ENCODE assay signal across 18 cellular contexts in genomic region chr1:81478217-81478616, GRCh38.
A peak's percentile ranks its signal among the peaks of the same experiment; 100 is the strongest.
DNase-seq lines count a peak whose midpoint lies in the region; ATAC-seq, FAIRE-seq and TF ChIP-seq lines count a peak whose summit lies in the region.
"Had no signal": no experiment of that assay in that cellular context is flagged by ENCODE, and none has a peak within 500 bp of the region (broad histone marks: within the 10 kb centered on the region; RNA-seq: fewer than 3 reads in every experiment).

No MANE protein-coding gene starts in this region.

- in situ Hi-C loops in brain microvascular endothelial cell (cut with HindIII; ENCODE audit: low pct_ligation_motif_present, low sequenced_read_pairs) = no loop called here

- intact Hi-C loops in body of pancreas (cut with DNase I) = no loop called here
- intact Hi-C loops in kidney (cut with DNase I) = no loop called here

- no peaks in the 10 kb centered on the region for H3K27me3 ChIP-seq in body of pancreas
- no peaks in the 10 kb centered on the region for H3K27me3 ChIP-seq in smooth muscle cell (ENCODE audit: low read depth)
- H3K27me3 ChIP-seq in brain microvascular endothelial cell (replicated peaks) = no peaks in the 10 kb centered on the region
- H3K27me3 ChIP-seq: spleen, thyroid gland had no signal

- H3K9ac ChIP-seq in kidney (ENCODE audit: low read length in 2 of 2) (no peak overlapping the region), smooth muscle cell (ENCODE audit: low read depth) (no peak overlapping the region)

- DNase-seq in NCI-H1694 treated with DMSO at 0.1 percent for 48 hours (lab: John Stamatoyannopoulos, UW) = peak; percentile 37
- DNase-seq in body of pancreas = peak; percentile 23 to 64 (median 46)
- DNase-seq in kidney = no peak
- no peak for DNase-seq in smooth muscle cell (lab: John Stamatoyannopoulos, UW; ENCODE audit: unreplicated experiment)
- no peak for DNase-seq in UCSD-AML1 (lab: John Stamatoyannopoulos, UW; ENCODE audit: unreplicated experiment)
- DNase-seq in brain microvascular endothelial cell = no peak
- no peak for DNase-seq in left lobe of liver (ENCODE audit: low spot score)
- DNase-seq: activated CD4-positive, alpha-beta memory T cell treated with anti-CD3 and anti-CD28 coated beads for 36 hours; activated gamma-delta T cell treated with Interleukin-2 at 50 U/mL for 16 hours; CD8-positive, alpha-beta T cell; cerebellar nuclear complex; immature natural killer cell; NCI-H1436; PC-9; spleen; T-helper 17 cell had no signal

- H3K4me2 ChIP-seq in smooth muscle cell = peak overlapping the region; percentile 8
- H3K4me2 ChIP-seq: PC-9 had no signal

- no peaks in the 10 kb centered on the region for H3K9me3 ChIP-seq in body of pancreas
- no peaks in the 10 kb centered on the region for H3K9me3 ChIP-seq in kidney (ENCODE audit: control insufficient read depth in 1 of 2, low read length in 2 of 2)
- H3K9me3 ChIP-seq in smooth muscle cell (replicated peaks; ENCODE audit: low read depth) = no peaks in the 10 kb centered on the region
- H3K9me3 ChIP-seq: spleen, thyroid gland had no signal

- TF ChIP-seq POLR2A in body of pancreas (IDR thresholded peaks at IDR 0.05) = no peak

- no peaks in the 10 kb centered on the region for H3K79me2 ChIP-seq in smooth muscle cell (ENCODE audit: low read depth)

- H3F3A ChIP-seq in smooth muscle cell (ENCODE audit: low read depth) = no peaks in the 10 kb centered on the region

- TF ChIP-seq CTCF in body of pancreas (IDR thresholded peaks at IDR 0.05) (no peak), kidney (IDR thresholded peaks at IDR 0.05; ENCODE audit: borderline replicate concordance, extremely low read depth, insufficient read depth) (no peak), smooth muscle cell (IDR thresholded peaks at IDR 0.05; ENCODE audit: borderline replicate concordance, insufficient read depth, poor library complexity, severe bottlenecking) (no peak), brain microvascular endothelial cell (IDR thresholded peaks at IDR 0.05; ENCODE audit: low read depth, low read length, missing control alignments) (no peak)

- ATAC-seq in body of pancreas (peak; percentile 79), HG03354 (IDR thresholded peaks at IDR 0.05; ENCODE audit: poor library complexity, severe bottlenecking, unreplicated experiment) (no peak), left lobe of liver (no peak)
- ATAC-seq: CD8-positive, alpha-beta T cell; T-helper 17 cell had no signal

- peaks cover 9% of the 10 kb centered on the region for H3K4me1 ChIP-seq in body of pancreas
- H3K4me1 ChIP-seq in kidney (ENCODE audit: control insufficient read depth in 1 of 2, insufficient read depth in 1 of 2, low read depth in 1 of 2, low read length in 2 of 2) = peaks cover 0 to 3% of the 10 kb centered on the region in 2 donors
- H3K4me1 ChIP-seq in smooth muscle cell (ENCODE audit: low read depth) = no peaks in the 10 kb centered on the region
- H3K4me1 ChIP-seq: spleen, thyroid gland had no signal

- 9 to 11% methylated on average over 7 of the region's 7 CpGs for WGBS in body of pancreas, 2 donors
- WGBS in smooth muscle cell (ENCODE audit: low lambda C conversion rate) = 50% methylated on average over 7 of the region's 7 CpGs

- FAIRE-seq in kidney (lab: Jason Lieb, UNC) = no peak

- no peaks in the 10 kb centered on the region for H3K36me3 ChIP-seq in body of pancreas (replicated peaks in 1 of 2; ENCODE audit: insufficient read depth in 1 of 2, low read depth in 2 of 2)
- H3K36me3 ChIP-seq in kidney (ENCODE audit: control insufficient read depth in 1 of 2, insufficient read depth in 2 of 2, low read length in 2 of 2) = no peaks in the 10 kb centered on the region
- no peaks in the 10 kb centered on the region for H3K36me3 ChIP-seq in smooth muscle cell (ENCODE audit: low read depth)
- no peaks in the 10 kb centered on the region for H3K36me3 ChIP-seq in brain microvascular endothelial cell (replicated peaks)
- H3K36me3 ChIP-seq: spleen, thyroid gland had no signal

- no peak overlapping the region for H2AFZ ChIP-seq in smooth muscle cell (ENCODE audit: low read depth)

- H3K27ac ChIP-seq in body of pancreas = no peak overlapping the region
- H3K27ac ChIP-seq in kidney (ENCODE audit: low read depth in 2 of 2, low read length in 2 of 2) = no peak overlapping the region
- H3K27ac ChIP-seq in smooth muscle cell (ENCODE audit: low read depth) = no peak overlapping the region
- no peak overlapping the region for H3K27ac ChIP-seq in brain microvascular endothelial cell
- H3K27ac ChIP-seq: PC-9, spleen, thyroid gland had no signal

- no peaks in the 10 kb centered on the region for H4K20me1 ChIP-seq in smooth muscle cell (ENCODE audit: low read depth)

- no peak overlapping the region for H3K4me3 ChIP-seq in body of pancreas
- H3K4me3 ChIP-seq in kidney (ENCODE audit: low read length in 2 of 2) = peak overlapping the region; percentile 3 to 19
- H3K4me3 ChIP-seq in smooth muscle cell = no peak overlapping the region
- H3K4me3 ChIP-seq in brain microvascular endothelial cell (ENCODE audit: low read depth, low read length) = no peak overlapping the region
- H3K4me3 ChIP-seq: PC-9, spleen, thyroid gland had no signal

Comparison
In these comparisons a context has a peak if more than half of its experiments do, and no peak if none do; other contexts are left out.
1. DNase-seq: peak in NCI-H1694 treated with DMSO at 0.1 percent for 48 hours (single experiment) and body of pancreas (4 of 4); none in kidney (single experiment), smooth muscle cell (single experiment), UCSD-AML1 (single experiment), brain microvascular endothelial cell (single experiment) and left lobe of liver (single experiment).
2. H3K4me3 ChIP-seq: peak in kidney (2 of 2); none in body of pancreas (0 of 2), smooth muscle cell (single experiment) and brain microvascular endothelial cell (single experiment).